ENCODE assay signal across 20 cellular contexts in the genomic region with DNA sequence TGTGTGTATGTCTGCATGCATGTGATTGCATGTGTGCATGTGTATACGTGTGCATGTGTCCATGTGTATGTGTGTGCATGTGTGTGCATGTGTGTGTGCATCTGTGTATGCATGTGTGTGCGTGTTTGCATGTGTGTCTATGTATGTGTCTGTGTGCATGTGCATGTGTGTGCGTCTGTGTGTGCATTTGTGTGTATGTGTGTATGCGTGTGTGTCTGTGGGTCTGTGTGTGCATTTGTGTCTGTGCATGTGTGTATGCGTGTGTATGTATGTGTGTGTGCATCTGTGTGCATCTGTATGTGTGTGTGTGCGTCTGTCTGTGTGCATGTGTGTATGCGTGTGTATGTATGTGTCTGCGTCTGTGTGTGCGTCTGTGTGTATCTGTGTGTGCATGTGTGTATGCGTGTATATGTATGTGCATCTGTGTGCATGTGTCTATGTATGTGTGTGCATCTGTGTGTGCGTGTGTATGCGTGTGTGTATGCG. TPM values are rescaled to one million over a fixed set of nuclear protein-coding genes. Genes with fewer than 3 reads are reported as not detected.
DNase-seq lines count a peak whose midpoint lies in the region; ATAC-seq, FAIRE-seq and TF ChIP-seq lines count a peak whose summit lies in the region.
"Had no signal": no experiment of that assay in that cellular context is flagged by ENCODE, and none has a peak within 500 bp of the region (broad histone marks: within the 10 kb centered on the region; RNA-seq: fewer than 3 reads in every experiment).

No MANE protein-coding gene starts in this region.

- in situ Hi-C loops in HepG2 (cut with HindIII; ENCODE audit: extremely low pct_ligation_motif_present, low pct_unique_long_range_greater_than_20kb), result no loop called here

- H3K36me3 ChIP-seq in HepG2 (replicated peaks in 1 of 2; ENCODE audit: control insufficient read depth in 1 of 2, insufficient read depth in 2 of 2, low read length in 2 of 2) (no peaks in the 10 kb centered on the region; a peak in 1 of 5 replicates), right lobe of liver (no peaks in the 10 kb centered on the region)

- H3K27ac Mint-ChIP-seq in effector memory CD8-positive, alpha-beta T cell, result peak overlapping the region; percentile 13 to 65
- H3K27ac Mint-ChIP-seq in type B pancreatic cell, result peak overlapping the region; percentile 0
- H3K27ac Mint-ChIP-seq: activated naive CD4-positive, alpha-beta T cell treated with anti-CD3 and anti-CD28 coated beads for 36 hours had no signal

- ATAC-seq in HepG2 (no peak), right lobe of liver (no peak)
- no peak for ATAC-seq in effector memory CD8-positive, alpha-beta T cell (replicated peaks)
- ATAC-seq: psoas muscle, SK-N-SH treated with all-trans-retinoic acid at 6 μM for 48 hours had no signal

- intact Hi-C loops in HepG2 (cut with micrococcal nuclease; ENCODE audit: unreplicated experiment) (no loop called here), right lobe of liver (cut with DNase I) (no loop called here)

- H4K20me1 ChIP-seq in HepG2 (ENCODE audit: insufficient read depth, low read length), result no peaks in the 10 kb centered on the region; the same call in 1 of the 2 replicates

- BruUV-seq in HepG2 (replicated peaks; lab: Mats Ljungman, UMichigan), result no TSS peak

- no peaks in the 10 kb centered on the region for H3K9me3 ChIP-seq in HepG2 (ENCODE audit: low read length)
- no peaks in the 10 kb centered on the region for H3K9me3 ChIP-seq in right lobe of liver
- H3K9me3 ChIP-seq: psoas muscle had no signal

- POLR2A ChIA-PET in HepG2 (lab: Yijun Ruan, JAX), result no interaction called here

- H3K9ac ChIP-seq in HepG2 (ENCODE audit: insufficient read depth, low read depth, low read length), result no peak overlapping the region

- H3K4me2 ChIP-seq in HepG2 (ENCODE audit: low read depth, low read length), result no peak overlapping the region

- peak in 1 of 2 experiments; percentile 39; a peak in 1 of 4 replicates for TF ChIP-seq POLR2A in HepG2 (IDR thresholded peaks at IDR 0.05; ENCODE audit: insufficient read depth in 1 of 2, low read depth in 2 of 2, low read length in 2 of 2)
- no peak for TF ChIP-seq POLR2A in right lobe of liver (IDR thresholded peaks at IDR 0.05)

- DNase-seq in HepG2 (ENCODE audit: low spot score), result no peak
- no peak for DNase-seq in right lobe of liver
- no peak for DNase-seq in effector memory CD8-positive, alpha-beta T cell
- no peak for DNase-seq in type B pancreatic cell (ENCODE audit: extremely low spot score, unreplicated experiment)
- DNase-seq in hepatic stellate cell (ENCODE audit: low spot score), result no peak
- DNase-seq in HT-29 (ENCODE audit: low spot score), result no peak
- DNase-seq: activated CD4-positive, alpha-beta T cell treated with anti-CD3 and anti-CD28 coated beads for 4 hours; activated naive CD4-positive, alpha-beta T cell treated with anti-CD3 and anti-CD28 coated beads for 36 hours; EL; hippocampal formation; naive B cell; NCI-H1694; NCI-H226; psoas muscle; stimulated activated CD4-positive, alpha-beta T cell treated with anti-CD3 and anti-CD28 coated beads, Interleukin-4, amount 100 ng/mL, for 4 hours; substantia nigra had no signal

- peaks cover 29% of the 10 kb centered on the region for H3K36me3 Mint-ChIP-seq in effector memory CD8-positive, alpha-beta T cell (ENCODE audit: insufficient read depth)
- no peaks in the 10 kb centered on the region for H3K36me3 Mint-ChIP-seq in type B pancreatic cell

- H3K4me3 ChIP-seq in HepG2 (replicated peaks in 1 of 3; ENCODE audit: insufficient read depth in 1 of 3, low read depth in 2 of 3, low read length in 3 of 3), result no peak overlapping the region
- H3K4me3 ChIP-seq in right lobe of liver, result no peak overlapping the region
- H3K4me3 ChIP-seq: psoas muscle had no signal

- no peak overlapping the region for H2AFZ ChIP-seq in HepG2 (ENCODE audit: low read length)

- TF ChIP-seq RAD21 in HepG2 (CRISPR knock-in tag; IDR thresholded peaks at IDR 0.05), result no peak

- H3K27me3 ChIP-seq in HepG2 (ENCODE audit: control insufficient read depth in 1 of 2, insufficient read depth in 2 of 2, low read length in 2 of 2) (no peaks in the 10 kb centered on the region; a peak in 1 of 5 replicates), right lobe of liver (no peaks in the 10 kb centered on the region)

- peak overlapping the region in 1 of 2 donors; percentile 10 for H3K4me3 Mint-ChIP-seq in effector memory CD8-positive, alpha-beta T cell
- H3K4me3 Mint-ChIP-seq in type B pancreatic cell, result peak overlapping the region; percentile 2

- H3K4me1 Mint-ChIP-seq in effector memory CD8-positive, alpha-beta T cell (ENCODE audit: low read depth in 2 of 2), result peaks cover 20 to 30% of the 10 kb centered on the region in 2 donors
- H3K4me1 Mint-ChIP-seq in type B pancreatic cell (ENCODE audit: unreplicated experiment), result no peaks in the 10 kb centered on the region

- CTCF ChIA-PET in HepG2 (lab: Yijun Ruan, JAX; ENCODE audit: low intra/inter-chr PET ratio, low total read pairs), result no interaction called here

- WGBS in HepG2 (ENCODE audit: low lambda C conversion rate), result 95% methylated on average over 11 of the region's 13 CpGs
- 78% methylated on average over 5 of the region's 13 CpGs for WGBS in right lobe of liver (ENCODE audit: insufficient coverage, low coverage, low lambda C conversion rate, missing lambda C conversion rate)

- TF ChIP-seq EP300 in HepG2 (IDR thresholded peaks at IDR 0.05; ENCODE audit: low read depth in 2 of 2, low read length in 2 of 2), result no peak
- no peak for TF ChIP-seq EP300 in HepG2 (CRISPR knock-in tag; IDR thresholded peaks at IDR 0.05; ENCODE audit: borderline replicate concordance)

- TF ChIP-seq CTCF in HepG2 (CRISPR knock-in tag; IDR thresholded peaks at IDR 0.05) (no peak), right lobe of liver (IDR thresholded peaks at IDR 0.05) (no peak), type B pancreatic cell (conservative IDR thresholded peaks at IDR 0.05) (no peak)

- peak; percentile 37 for FAIRE-seq in HepG2 (lab: Jason Lieb, UNC)
- FAIRE-seq: endometrium, H54, keratinocyte had no signal

- no peaks in the 10 kb centered on the region for H3K27me3 Mint-ChIP-seq in effector memory CD8-positive, alpha-beta T cell
- peaks cover 24% of the 10 kb centered on the region for H3K27me3 Mint-ChIP-seq in type B pancreatic cell
- H3K27me3 Mint-ChIP-seq: naive B cell had no signal

- peaks cover 23% of the 10 kb centered on the region for H3K4me1 ChIP-seq in HepG2 (ENCODE audit: insufficient read depth, low read length)
- H3K4me1 ChIP-seq in right lobe of liver, result peaks cover 0 to 4% (median 0%) of the 10 kb centered on the region in 4 donors
- H3K4me1 ChIP-seq: psoas muscle had no signal

- H3K27ac ChIP-seq in HepG2 (ENCODE audit: extremely low read length, insufficient read depth, low read length) (no peak overlapping the region), right lobe of liver (no peak overlapping the region)
- H3K27ac ChIP-seq: psoas muscle had no signal

- H3K79me2 ChIP-seq in HepG2 (ENCODE audit: insufficient read depth, low read length), result peaks cover 7% of the 10 kb centered on the region

- H3K9me3 Mint-ChIP-seq in effector memory CD8-positive, alpha-beta T cell, result no peaks in the 10 kb centered on the region
- H3K9me3 Mint-ChIP-seq in type B pancreatic cell, result no peaks in the 10 kb centered on the region

RNA-seq across cellular contexts. Expression of a gene that starts 3.0 kb away (rescaled TPM):
- total RNA-seq in HepG2 (2016; rRNA removed; fragmentation: Illumina TruSeq; extraction: Trizol), result 17.8 and 22.8 TPM in 2 replicates
- 12.7 and 13.5 TPM in 2 replicates for total RNA-seq in HepG2 (2016; cell fraction: cytosol; rRNA removed; fragmentation: Illumina TruSeq; extraction: Trizol; ENCODE audit: low read depth)
- 15.9 and 23.8 TPM in 2 replicates for total RNA-seq in HepG2 (2016; cell fraction: insoluble cytoplasmic fraction; rRNA removed; fragmentation: Illumina TruSeq; extraction: Trizol)
- total RNA-seq in HepG2 (2016; cell fraction: membrane; rRNA removed; fragmentation: Illumina TruSeq; extraction: Trizol), result 11.9 and 13.6 TPM in 2 replicates
- 18.1 and 19.5 TPM in 2 replicates for total RNA-seq in HepG2 (2016; cell fraction: nucleus; rRNA removed; fragmentation: Illumina TruSeq; extraction: Trizol)
- polyA plus RNA-seq in HepG2 (2011; rRNA removed), result 40.1 and 48.7 TPM in 2 replicates
- polyA plus RNA-seq in HepG2 (2011; cell fraction: cytosol; rRNA removed), result 28.8 and 41.8 TPM in 2 replicates
- polyA plus RNA-seq in HepG2 (2011; cell fraction: nucleus; rRNA removed), result 344 and 378 TPM in 2 replicates
- 61.3 and 71.5 TPM in 2 replicates for polyA plus RNA-seq in HepG2 (2012)
- polyA plus RNA-seq in HepG2 (2016; cell fraction: cytosol; fragmentation: Illumina TruSeq; extraction: Trizol; ENCODE audit: low read depth), result 9.5 and 12.3 TPM in 2 replicates
- polyA plus RNA-seq in HepG2 (2016; cell fraction: insoluble cytoplasmic fraction; fragmentation: Illumina TruSeq; extraction: Trizol; ENCODE audit: low read depth), result 22.4 and 26.4 TPM in 2 replicates
- 9.5 and 10.0 TPM in 2 replicates for polyA plus RNA-seq in HepG2 (2016; cell fraction: membrane; fragmentation: Illumina TruSeq; extraction: Trizol; ENCODE audit: low read depth)
- 69.3 and 73.8 TPM in 2 replicates for polyA plus RNA-seq in HepG2 (2016; cell fraction: nucleus; fragmentation: Illumina TruSeq; extraction: Trizol; ENCODE audit: insufficient read depth, low read depth)
- 121 and 178 TPM in 2 replicates for polyA minus RNA-seq in HepG2 (2011; rRNA and poly(A)+ RNA removed; ENCODE audit: low replicate concordance)
- 22.7 and 26.7 TPM in 2 replicates for polyA minus RNA-seq in HepG2 (2011; cell fraction: cytosol; rRNA and poly(A)+ RNA removed)
- polyA minus RNA-seq in HepG2 (2011; cell fraction: nucleus; rRNA and poly(A)+ RNA removed), result 70.0 and 76.8 TPM in 2 replicates
- total RNA-seq in right lobe of liver, result 10 to 100 TPM; 27.5 to 45.7 (median 39.1) TPM
- total RNA-seq in type B pancreatic cell (ENCODE audit: low replicate concordance), result 61.6 and 108 TPM in 2 replicates
- total RNA-seq in HT-29 (2014; rRNA removed; shearing (Covaris generic)), result 66.4 and 73.3 TPM in 2 replicates

RNA-seq across cellular contexts. Expression of a gene that starts 6.4 kb away (rescaled TPM):
- total RNA-seq in HepG2 (2016; rRNA removed; fragmentation: Illumina TruSeq; extraction: Trizol) (0.80 TPM in 1 of 2 replicates, not detected in the other), right lobe of liver (1 to 10 TPM in 1 of 6 experiments, under 1 TPM in 2, not detected in 3; 0.90 to 1.5 (median 0.95) TPM), type B pancreatic cell (ENCODE audit: low replicate concordance) (1.0 TPM in 1 of 2 replicates, not detected in the other)
- total RNA-seq in HepG2 (2016; cell fraction: cytosol; rRNA removed; fragmentation: Illumina TruSeq; extraction: Trizol; ENCODE audit: low read depth), result not detected in 2 replicates
- 0.35 TPM in 1 of 2 replicates, not detected in the other for total RNA-seq in HepG2 (2016; cell fraction: insoluble cytoplasmic fraction; rRNA removed; fragmentation: Illumina TruSeq; extraction: Trizol)
- total RNA-seq in HepG2 (2016; cell fraction: membrane; rRNA removed; fragmentation: Illumina TruSeq; extraction: Trizol), result not detected in 2 replicates
- total RNA-seq in HepG2 (2016; cell fraction: nucleus; rRNA removed; fragmentation: Illumina TruSeq; extraction: Trizol), result not detected in 2 replicates
- polyA plus RNA-seq in HepG2 (2011; rRNA removed), result 0.62 and 0.82 TPM in 2 replicates
- 0.15 and 0.28 TPM in 2 replicates for polyA plus RNA-seq in HepG2 (2011; cell fraction: cytosol; rRNA removed)
- polyA plus RNA-seq in HepG2 (2011; cell fraction: nucleus; rRNA removed), result 3.9 and 7.6 TPM in 2 replicates
- 1.8 TPM in 1 of 2 replicates, not detected in the other for polyA plus RNA-seq in HepG2 (2012)
- polyA plus RNA-seq in HepG2 (2016; cell fraction: cytosol; fragmentation: Illumina TruSeq; extraction: Trizol; ENCODE audit: low read depth), result not detected in 2 replicates
- not detected in 2 replicates for polyA plus RNA-seq in HepG2 (2016; cell fraction: insoluble cytoplasmic fraction; fragmentation: Illumina TruSeq; extraction: Trizol; ENCODE audit: low read depth)
- polyA plus RNA-seq in HepG2 (2016; cell fraction: membrane; fragmentation: Illumina TruSeq; extraction: Trizol; ENCODE audit: low read depth), result not detected in 2 replicates
- 1.4 and 1.7 TPM in 2 replicates for polyA plus RNA-seq in HepG2 (2016; cell fraction: nucleus; fragmentation: Illumina TruSeq; extraction: Trizol; ENCODE audit: insufficient read depth, low read depth)
- polyA minus RNA-seq in HepG2 (2011; rRNA and poly(A)+ RNA removed; ENCODE audit: low replicate concordance), result 0.20 TPM in 1 of 2 replicates, not detected in the other
- polyA minus RNA-seq in HepG2 (2011; cell fraction: cytosol; rRNA and poly(A)+ RNA removed), result not detected in 2 replicates
- polyA minus RNA-seq in HepG2 (2011; cell fraction: nucleus; rRNA and poly(A)+ RNA removed), result not detected in 2 replicates
- total RNA-seq in HT-29 (2014; rRNA removed; shearing (Covaris generic)), result not detected in 2 replicates
- total RNA-seq: psoas muscle had no signal
- polyA plus RNA-seq: keratinocyte had no signal

RNA-seq across cellular contexts. Expression of a gene that starts 10.3 kb away (rescaled TPM):
- total RNA-seq in HepG2 (2016; rRNA removed; fragmentation: Illumina TruSeq; extraction: Trizol) (59.9 and 66.5 TPM in 2 replicates), right lobe of liver (10 to 100 TPM in 4 of 6 experiments, 1 to 10 TPM in 2; 6.8 to 83.9 (median 56.5) TPM), type B pancreatic cell (ENCODE audit: low replicate concordance) (160 and 184 TPM in 2 replicates)
- total RNA-seq in HepG2 (2016; cell fraction: cytosol; rRNA removed; fragmentation: Illumina TruSeq; extraction: Trizol; ENCODE audit: low read depth), result 15.6 and 17.1 TPM in 2 replicates
- 64.7 and 78.4 TPM in 2 replicates for total RNA-seq in HepG2 (2016; cell fraction: insoluble cytoplasmic fraction; rRNA removed; fragmentation: Illumina TruSeq; extraction: Trizol)
- 22.2 and 23.9 TPM in 2 replicates for total RNA-seq in HepG2 (2016; cell fraction: membrane; rRNA removed; fragmentation: Illumina TruSeq; extraction: Trizol)
- total RNA-seq in HepG2 (2016; cell fraction: nucleus; rRNA removed; fragmentation: Illumina TruSeq; extraction: Trizol), result 34.1 and 46.5 TPM in 2 replicates
- 20.0 and 22.3 TPM in 2 replicates for polyA plus RNA-seq in HepG2 (2011; rRNA removed)
- 13.6 and 14.9 TPM in 2 replicates for polyA plus RNA-seq in HepG2 (2011; cell fraction: cytosol; rRNA removed)
- 14.3 and 19.0 TPM in 2 replicates for polyA plus RNA-seq in HepG2 (2011; cell fraction: nucleus; rRNA removed)
- 25.5 and 50.4 TPM in 2 replicates for polyA plus RNA-seq in HepG2 (2012)
- 17.9 and 18.0 TPM in 2 replicates for polyA plus RNA-seq in HepG2 (2016; cell fraction: cytosol; fragmentation: Illumina TruSeq; extraction: Trizol; ENCODE audit: low read depth)
- 36.9 and 42.2 TPM in 2 replicates for polyA plus RNA-seq in HepG2 (2016; cell fraction: insoluble cytoplasmic fraction; fragmentation: Illumina TruSeq; extraction: Trizol; ENCODE audit: low read depth)
- 18.3 and 20.0 TPM in 2 replicates for polyA plus RNA-seq in HepG2 (2016; cell fraction: membrane; fragmentation: Illumina TruSeq; extraction: Trizol; ENCODE audit: low read depth)
- 64.3 and 70.9 TPM in 2 replicates for polyA plus RNA-seq in HepG2 (2016; cell fraction: nucleus; fragmentation: Illumina TruSeq; extraction: Trizol; ENCODE audit: insufficient read depth, low read depth)
- polyA minus RNA-seq in HepG2 (2011; rRNA and poly(A)+ RNA removed; ENCODE audit: low replicate concordance), result 1.4 and 7.8 TPM in 2 replicates
- 6.4 and 10.4 TPM in 2 replicates for polyA minus RNA-seq in HepG2 (2011; cell fraction: cytosol; rRNA and poly(A)+ RNA removed)
- 7.2 and 8.7 TPM in 2 replicates for polyA minus RNA-seq in HepG2 (2011; cell fraction: nucleus; rRNA and poly(A)+ RNA removed)
- 26.6 and 27.7 TPM in 2 replicates for total RNA-seq in HT-29 (2014; rRNA removed; shearing (Covaris generic))

RNA-seq across cellular contexts. Expression of a gene that starts 10.6 kb away (rescaled TPM):
- total RNA-seq in HepG2 (2016; rRNA removed; fragmentation: Illumina TruSeq; extraction: Trizol) (6.2 and 8.6 TPM in 2 replicates), right lobe of liver (10 to 100 TPM; 12.8 to 21.3 (median 17.8) TPM), type B pancreatic cell (ENCODE audit: low replicate concordance) (38.5 and 46.5 TPM in 2 replicates)
- 1.9 and 2.7 TPM in 2 replicates for total RNA-seq in HepG2 (2016; cell fraction: cytosol; rRNA removed; fragmentation: Illumina TruSeq; extraction: Trizol; ENCODE audit: low read depth)
- total RNA-seq in HepG2 (2016; cell fraction: insoluble cytoplasmic fraction; rRNA removed; fragmentation: Illumina TruSeq; extraction: Trizol), result 6.6 and 7.3 TPM in 2 replicates
- 3.2 and 4.4 TPM in 2 replicates for total RNA-seq in HepG2 (2016; cell fraction: membrane; rRNA removed; fragmentation: Illumina TruSeq; extraction: Trizol)
- 11.7 and 15.3 TPM in 2 replicates for total RNA-seq in HepG2 (2016; cell fraction: nucleus; rRNA removed; fragmentation: Illumina TruSeq; extraction: Trizol)
- polyA plus RNA-seq in HepG2 (2011; rRNA removed), result 23.9 and 28.4 TPM in 2 replicates
- polyA plus RNA-seq in HepG2 (2011; cell fraction: cytosol; rRNA removed), result 14.1 and 24.2 TPM in 2 replicates
- polyA plus RNA-seq in HepG2 (2011; cell fraction: nucleus; rRNA removed), result 95.9 and 136 TPM in 2 replicates
- 19.0 and 22.6 TPM in 2 replicates for polyA plus RNA-seq in HepG2 (2012)
- polyA plus RNA-seq in HepG2 (2016; cell fraction: cytosol; fragmentation: Illumina TruSeq; extraction: Trizol; ENCODE audit: low read depth), result 3.4 and 3.5 TPM in 2 replicates
- 11.7 and 15.6 TPM in 2 replicates for polyA plus RNA-seq in HepG2 (2016; cell fraction: insoluble cytoplasmic fraction; fragmentation: Illumina TruSeq; extraction: Trizol; ENCODE audit: low read depth)
- 4.0 and 5.4 TPM in 2 replicates for polyA plus RNA-seq in HepG2 (2016; cell fraction: membrane; fragmentation: Illumina TruSeq; extraction: Trizol; ENCODE audit: low read depth)
- 38.3 and 40.6 TPM in 2 replicates for polyA plus RNA-seq in HepG2 (2016; cell fraction: nucleus; fragmentation: Illumina TruSeq; extraction: Trizol; ENCODE audit: insufficient read depth, low read depth)
- 70.9 and 81.0 TPM in 2 replicates for polyA minus RNA-seq in HepG2 (2011; rRNA and poly(A)+ RNA removed; ENCODE audit: low replicate concordance)
- 29.0 and 31.0 TPM in 2 replicates for polyA minus RNA-seq in HepG2 (2011; cell fraction: cytosol; rRNA and poly(A)+ RNA removed)
- polyA minus RNA-seq in HepG2 (2011; cell fraction: nucleus; rRNA and poly(A)+ RNA removed), result 19.8 and 20.6 TPM in 2 replicates
- total RNA-seq in HT-29 (2014; rRNA removed; shearing (Covaris generic)), result 48.4 and 51.9 TPM in 2 replicates

RNA-seq across cellular contexts. Expression of a gene that starts 28.9 kb away (rescaled TPM):
- not detected in 2 replicates for total RNA-seq in HepG2 (2016; rRNA removed; fragmentation: Illumina TruSeq; extraction: Trizol)
- not detected in 2 replicates for total RNA-seq in HepG2 (2016; cell fraction: cytosol; rRNA removed; fragmentation: Illumina TruSeq; extraction: Trizol; ENCODE audit: low read depth)
- not detected in 2 replicates for total RNA-seq in HepG2 (2016; cell fraction: insoluble cytoplasmic fraction; rRNA removed; fragmentation: Illumina TruSeq; extraction: Trizol)
- not detected in 2 replicates for total RNA-seq in HepG2 (2016; cell fraction: membrane; rRNA removed; fragmentation: Illumina TruSeq; extraction: Trizol)
- total RNA-seq in HepG2 (2016; cell fraction: nucleus; rRNA removed; fragmentation: Illumina TruSeq; extraction: Trizol), result not detected in 2 replicates
- not detected in 2 replicates for polyA plus RNA-seq in HepG2 (2011; rRNA removed)
- not detected in 2 replicates for polyA plus RNA-seq in HepG2 (2011; cell fraction: cytosol; rRNA removed)
- polyA plus RNA-seq in HepG2 (2011; cell fraction: nucleus; rRNA removed), result not detected in 2 replicates
- polyA plus RNA-seq in HepG2 (2012), result not detected in 2 replicates
- polyA plus RNA-seq in HepG2 (2016; cell fraction: cytosol; fragmentation: Illumina TruSeq; extraction: Trizol; ENCODE audit: low read depth), result not detected in 2 replicates
- not detected in 2 replicates for polyA plus RNA-seq in HepG2 (2016; cell fraction: insoluble cytoplasmic fraction; fragmentation: Illumina TruSeq; extraction: Trizol; ENCODE audit: low read depth)
- polyA plus RNA-seq in HepG2 (2016; cell fraction: membrane; fragmentation: Illumina TruSeq; extraction: Trizol; ENCODE audit: low read depth), result not detected in 2 replicates
- not detected in 2 replicates for polyA plus RNA-seq in HepG2 (2016; cell fraction: nucleus; fragmentation: Illumina TruSeq; extraction: Trizol; ENCODE audit: insufficient read depth, low read depth)
- polyA minus RNA-seq in HepG2 (2011; rRNA and poly(A)+ RNA removed; ENCODE audit: low replicate concordance), result not detected in 2 replicates
- not detected in 2 replicates for polyA minus RNA-seq in HepG2 (2011; cell fraction: cytosol; rRNA and poly(A)+ RNA removed)
- polyA minus RNA-seq in HepG2 (2011; cell fraction: nucleus; rRNA and poly(A)+ RNA removed), result not detected in 2 replicates
- total RNA-seq in right lobe of liver, result 1 to 10 TPM in 1 of 6 experiments, under 1 TPM in 1, not detected in 4; 0.63 to 2.4 TPM
- total RNA-seq in type B pancreatic cell (ENCODE audit: low replicate concordance), result not detected in 2 replicates
- not detected in 2 replicates for total RNA-seq in HT-29 (2014; rRNA removed; shearing (Covaris generic))
- total RNA-seq: activated naive CD4-positive, alpha-beta T cell treated with anti-CD3 and anti-CD28 coated beads for 36 hours had no signal
- polyA plus RNA-seq: keratinocyte had no signal
